10 cellular contexts compared by ENCODE assay signal in the genomic region with DNA sequence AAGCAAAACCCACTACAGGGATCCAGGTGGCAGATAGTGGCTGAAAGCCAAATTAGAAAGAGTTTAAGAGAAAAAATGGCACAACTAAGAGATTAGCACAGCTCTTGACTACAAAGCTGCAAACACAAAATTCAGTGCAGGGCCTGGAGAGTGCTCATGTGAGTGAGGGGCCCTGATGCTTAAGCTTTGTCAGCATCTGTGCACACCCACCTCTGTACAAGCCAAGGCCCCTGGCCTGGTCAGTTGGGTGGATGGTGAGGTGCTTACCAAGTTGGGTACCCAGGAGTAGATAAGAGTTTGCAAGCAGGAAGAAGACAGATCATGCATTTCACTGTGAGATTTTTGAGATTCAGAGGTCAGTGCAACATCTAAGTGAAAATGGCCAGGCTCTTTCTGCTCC.
A peak's percentile ranks its signal among the peaks of the same experiment; 100 is the strongest.
DNase-seq lines count a peak whose midpoint lies in the region; ATAC-seq and TF ChIP-seq lines count a peak whose summit lies in the region.
"Had no signal": no experiment of that assay in that cellular context is flagged by ENCODE, and none has a peak within 500 bp of the region (broad histone marks: within the 10 kb centered on the region; RNA-seq: fewer than 3 reads in every experiment).

No MANE protein-coding gene starts in this region.

- peaks cover 66% of the 10 kb centered on the region for H3K4me1 ChIP-seq in OCI-LY3 (ENCODE audit: low read length)
- H3K4me1 ChIP-seq in neural progenitor cell, result peaks cover 1% of the 10 kb centered on the region
- H3K4me1 ChIP-seq in colonic mucosa, result peaks cover 20% of the 10 kb centered on the region
- H3K4me1 ChIP-seq: tibial artery had no signal

- CTCF ChIA-PET in activated CD4-positive, alpha-beta memory T cell treated with anti-CD3 and anti-CD28 coated beads, Interleukin-2, amount 10 ng/mL, durations not matched to agents 7 days and 5 days (lab: Charles Lee), result no interaction called here
- CTCF ChIA-PET in activated CD4-positive, alpha-beta memory T cell treated with anti-CD3 and anti-CD28 coated beads for 36 hours (lab: Charles Lee), result no interaction called here

- H3K4me3 Mint-ChIP-seq in activated CD4-positive, alpha-beta memory T cell treated with anti-CD3 and anti-CD28 coated beads, Interleukin-2, amount 10 ng/mL, durations not matched to agents 7 days and 5 days, result no peak overlapping the region
- H3K4me3 Mint-ChIP-seq in activated CD4-positive, alpha-beta memory T cell treated with anti-CD3 and anti-CD28 coated beads for 36 hours, result no peak overlapping the region
- H3K4me3 Mint-ChIP-seq in neural progenitor cell, result no peak overlapping the region

- H4K20me1 ChIP-seq in OCI-LY3 (ENCODE audit: insufficient read depth, low read length) (no peaks in the 10 kb centered on the region), neural progenitor cell (ENCODE audit: low read depth) (no peaks in the 10 kb centered on the region)

- H3K27me3 ChIP-seq in OCI-LY3 (ENCODE audit: low read depth, low read length) (no peaks in the 10 kb centered on the region), neural progenitor cell (no peaks in the 10 kb centered on the region), colonic mucosa (no peaks in the 10 kb centered on the region)
- H3K27me3 ChIP-seq: tibial artery had no signal

- H3K79me2 ChIP-seq in OCI-LY3 (ENCODE audit: low read length) (no peaks in the 10 kb centered on the region), neural progenitor cell (ENCODE audit: low read depth) (no peaks in the 10 kb centered on the region)

- H3K4me3 ChIP-seq in OCI-LY3 (ENCODE audit: low read length), result peak overlapping the region; percentile 22; the same call in 1 of the 2 replicates
- H3K4me3 ChIP-seq in neural progenitor cell, result no peak overlapping the region
- H3K4me3 ChIP-seq in colonic mucosa, result no peak overlapping the region
- H3K4me3 ChIP-seq: tibial artery had no signal

- TF ChIP-seq CTCF in OCI-LY3 (IDR thresholded peaks at IDR 0.05; ENCODE audit: low read depth, low read length) (no peak), neural progenitor cell (IDR thresholded peaks at IDR 0.05) (no peak), colonic mucosa (IDR thresholded peaks at IDR 0.05) (no peak)

- no peaks in the 10 kb centered on the region for H3K36me3 ChIP-seq in OCI-LY3 (replicated peaks; ENCODE audit: low read depth, low read length)
- no peaks in the 10 kb centered on the region for H3K36me3 ChIP-seq in neural progenitor cell
- H3K36me3 ChIP-seq in colonic mucosa, result no peaks in the 10 kb centered on the region
- H3K36me3 ChIP-seq: tibial artery had no signal

- H3K4me2 ChIP-seq in OCI-LY3 (ENCODE audit: low read length), result peak overlapping the region; percentile 70
- H3K4me2 ChIP-seq in neural progenitor cell, result no peak overlapping the region

- H3K27ac ChIP-seq in OCI-LY3 (ENCODE audit: low read length), result peak overlapping the region; percentile 78
- H3K27ac ChIP-seq in neural progenitor cell, result no peak overlapping the region
- no peak overlapping the region for H3K27ac ChIP-seq in colonic mucosa
- H3K27ac ChIP-seq: tibial artery had no signal

- DNase-seq in activated CD4-positive, alpha-beta memory T cell treated with anti-CD3 and anti-CD28 coated beads, Interleukin-2, amount 10 ng/mL, durations not matched to agents 7 days and 5 days, result no peak
- no peak for DNase-seq in activated CD4-positive, alpha-beta memory T cell treated with anti-CD3 and anti-CD28 coated beads for 36 hours
- DNase-seq in neural progenitor cell (ENCODE audit: low spot score), result no peak
- no peak for DNase-seq in DMS 273 (lab: John Stamatoyannopoulos, UW; ENCODE audit: unreplicated experiment)
- DNase-seq in left lobe of liver (ENCODE audit: low spot score), result no peak
- no peak for DNase-seq in colonic mucosa
- DNase-seq: mesendoderm, tibial artery had no signal

- H3K27ac Mint-ChIP-seq in activated CD4-positive, alpha-beta memory T cell treated with anti-CD3 and anti-CD28 coated beads, Interleukin-2, amount 10 ng/mL, durations not matched to agents 7 days and 5 days, result peak overlapping the region; percentile 83
- H3K27ac Mint-ChIP-seq in activated CD4-positive, alpha-beta memory T cell treated with anti-CD3 and anti-CD28 coated beads for 36 hours, result no peak overlapping the region
- no peak overlapping the region for H3K27ac Mint-ChIP-seq in neural progenitor cell

- POLR2A ChIA-PET in activated CD4-positive, alpha-beta memory T cell treated with anti-CD3 and anti-CD28 coated beads, Interleukin-2, amount 10 ng/mL, durations not matched to agents 7 days and 5 days (lab: Charles Lee), result interaction anchor here (1.2 to 1.4 kb wide), 2 partner anchors 94 to 701 kb away, joined by 3 to 4 read pairs; no protein-coding TSS in a partner anchor
- POLR2A ChIA-PET in activated CD4-positive, alpha-beta memory T cell treated with anti-CD3 and anti-CD28 coated beads for 36 hours (lab: Charles Lee), result no interaction called here

- peaks cover 4% of the 10 kb centered on the region for H3K9me3 Mint-ChIP-seq in activated CD4-positive, alpha-beta memory T cell treated with anti-CD3 and anti-CD28 coated beads, Interleukin-2, amount 10 ng/mL, durations not matched to agents 7 days and 5 days
- no peaks in the 10 kb centered on the region for H3K9me3 Mint-ChIP-seq in activated CD4-positive, alpha-beta memory T cell treated with anti-CD3 and anti-CD28 coated beads for 36 hours
- H3K9me3 Mint-ChIP-seq in neural progenitor cell, result peaks cover 2% of the 10 kb centered on the region

- H3K36me3 Mint-ChIP-seq in activated CD4-positive, alpha-beta memory T cell treated with anti-CD3 and anti-CD28 coated beads, Interleukin-2, amount 10 ng/mL, durations not matched to agents 7 days and 5 days (ENCODE audit: low read depth), result peaks cover 12% of the 10 kb centered on the region
- H3K36me3 Mint-ChIP-seq in activated CD4-positive, alpha-beta memory T cell treated with anti-CD3 and anti-CD28 coated beads for 36 hours, result no peaks in the 10 kb centered on the region
- no peaks in the 10 kb centered on the region for H3K36me3 Mint-ChIP-seq in neural progenitor cell

- H3F3A ChIP-seq in neural progenitor cell (ENCODE audit: low read depth), result no peaks in the 10 kb centered on the region

- peaks cover 58% of the 10 kb centered on the region for H3K4me1 Mint-ChIP-seq in activated CD4-positive, alpha-beta memory T cell treated with anti-CD3 and anti-CD28 coated beads, Interleukin-2, amount 10 ng/mL, durations not matched to agents 7 days and 5 days
- H3K4me1 Mint-ChIP-seq in activated CD4-positive, alpha-beta memory T cell treated with anti-CD3 and anti-CD28 coated beads for 36 hours (ENCODE audit: low read depth), result peaks cover 48% of the 10 kb centered on the region
- H3K4me1 Mint-ChIP-seq in neural progenitor cell, result peaks cover 3% of the 10 kb centered on the region

- H2AFZ ChIP-seq in OCI-LY3 (ENCODE audit: low read depth, low read length) (peak overlapping the region; percentile 53), neural progenitor cell (replicated peaks) (peak overlapping the region; percentile 26)

- H3K27me3 Mint-ChIP-seq in activated CD4-positive, alpha-beta memory T cell treated with anti-CD3 and anti-CD28 coated beads, Interleukin-2, amount 10 ng/mL, durations not matched to agents 7 days and 5 days, result peaks cover 2% of the 10 kb centered on the region
- no peaks in the 10 kb centered on the region for H3K27me3 Mint-ChIP-seq in activated CD4-positive, alpha-beta memory T cell treated with anti-CD3 and anti-CD28 coated beads for 36 hours
- peaks cover 7% of the 10 kb centered on the region for H3K27me3 Mint-ChIP-seq in neural progenitor cell (ENCODE audit: insufficient read depth, low read depth)

- H3K9me3 ChIP-seq in OCI-LY3 (ENCODE audit: insufficient read depth, low read length) (no peaks in the 10 kb centered on the region), neural progenitor cell (ENCODE audit: low read depth) (no peaks in the 10 kb centered on the region), colonic mucosa (no peaks in the 10 kb centered on the region)
- H3K9me3 ChIP-seq: tibial artery had no signal

- peak; percentile 4 for ATAC-seq in GM21390 (IDR thresholded peaks at IDR 0.05; ENCODE audit: unreplicated experiment)
- ATAC-seq in left lobe of liver, result no peak

- intact Hi-C loops in activated CD4-positive, alpha-beta memory T cell treated with anti-CD3 and anti-CD28 coated beads for 36 hours (cut with micrococcal nuclease), result loop anchor here (10.0 kb wide), 2 partner anchors 91 to 651 kb away; no protein-coding TSS in a partner anchor
- intact Hi-C loops in colonic mucosa (cut with DNase I), result no loop called here

- H3K9ac ChIP-seq in OCI-LY3 (ENCODE audit: low read length) (peak overlapping the region; percentile 64), neural progenitor cell (no peak overlapping the region), colonic mucosa (ENCODE audit: low read depth in 2 of 2, low read length in 2 of 2) (peak overlapping the region in 1 of 2 donors; percentile 9)
